Comparison of ENCODE assay signal across 1 cellular context in genomic region chr7:20330797-20331230, GRCh38.
TF ChIP-seq lines count a peak whose summit lies in the region.

ITGB8 (plus strand) TSS chr7:20330900; CDS start chr7:20331807, 907 bp downstream.

TF ChIP-seq in H1, 55 proteins besides CTCF, POLR2A, EP300 and RAD21 (continued from another document):
- TF ChIP-seq SP2 (IDR thresholded peaks at IDR 0.05; ENCODE audit: low read length) (no peak), KDM4A (IDR thresholded peaks at IDR 0.05; ENCODE audit: low read depth, low read length, severe bottlenecking) (peak; percentile 41), SIN3A (conservative IDR thresholded peaks at IDR 0.05 in 1 of 2, IDR thresholded peaks at IDR 0.05 in 1 of 2; ENCODE audit: low read depth in 1 of 2, low read length in 2 of 2) (peak in 1 of 2 experiments; percentile 57; a peak in 1 of 4 replicates), E2F6 (IDR thresholded peaks at IDR 0.05) (peak; percentile 71), GABPA (IDR thresholded peaks at IDR 0.05; ENCODE audit: borderline replicate concordance, insufficient read depth, low read length) (0 out of 2 replicates have a peak, but pooled peaks have one; percentile 39), POLR2AphosphoS5 (IDR thresholded peaks at IDR 0.05; ENCODE audit: low read depth, low read length) (peak; percentile 72), MAX (IDR thresholded peaks at IDR 0.05) (peak; percentile 69), SIX5 (IDR thresholded peaks at IDR 0.05; ENCODE audit: low read depth, low read length) (no peak)
